In the genomic region with DNA sequence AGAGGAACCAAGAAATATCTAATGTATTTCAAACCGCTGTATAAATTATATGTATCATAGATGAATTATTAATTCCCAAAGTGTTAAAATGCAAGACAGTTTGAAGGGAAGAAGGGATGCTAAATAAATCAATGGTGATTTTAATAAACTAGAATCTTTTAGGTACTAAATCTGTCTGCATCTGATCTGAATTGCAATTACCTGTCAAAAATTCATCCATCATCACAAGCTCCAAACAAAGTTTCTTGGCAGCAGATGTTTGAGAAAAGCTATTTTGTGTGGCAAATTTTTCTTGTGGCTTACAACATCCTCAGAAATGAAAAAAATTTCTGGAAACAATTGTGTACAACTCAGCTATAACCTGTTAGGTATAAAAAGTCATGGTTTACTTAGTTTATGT, we compare ENCODE assay signal across 24 cellular contexts.
"Had no signal": no experiment of that assay in that cellular context is flagged by ENCODE, and none has a peak within 500 bp of the region (broad histone marks: within the 10 kb centered on the region; RNA-seq: fewer than 3 reads in every experiment).

No MANE protein-coding gene starts in this region.

- H3K27ac ChIP-seq: stomach, suprapubic skin, testis, thoracic aorta, thyroid gland, tibial artery, tibial nerve, transverse colon, upper lobe of left lung, upper lobe of right lung, uterus, vagina had no signal

- DNase-seq: stimulated activated CD4-positive, alpha-beta T cell treated with anti-CD3 and anti-CD28 coated beads, Interleukin-2, amount 100 ng/mL, for 48 hours; stimulated activated CD4-positive, alpha-beta T cell treated with anti-CD3 and anti-CD28 coated beads, Interleukin-4, amount 100 ng/mL, for 1 hour; stimulated activated CD4-positive, alpha-beta T cell treated with anti-CD3 and anti-CD28 coated beads, Interleukin-4, amount 100 ng/mL, for 24 hours; stimulated activated CD4-positive, alpha-beta T cell treated with anti-CD3 and anti-CD28 coated beads, Interleukin-4, amount 100 ng/mL, for 4 hours; stimulated activated CD8-positive, alpha-beta memory T cell treated with anti-CD3 and anti-CD28 coated beads, Interleukin-4, amount 100 ng/mL, for 48 hours; stimulated activated naive B cell treated with anti-CD40 and anti-IgM and Interleukin-4, amounts not matched to agents 10 μg/mL and 1 μg/mL and 100 μg/mL, for 72 hours; stimulated activated naive CD4-positive, alpha-beta T cell; stimulated activated naive CD4-positive, alpha-beta T cell treated with Interleukin-2 at 50 U/mL for 16 hours; stimulated activated naive CD8-positive, alpha-beta T cell treated with anti-CD3 and anti-CD28 coated beads, Interleukin-15, amount 100 ng/mL, for 72 hours; stimulated activated naive CD8-positive, alpha-beta T cell treated with anti-CD3 and anti-CD28 coated beads, Interleukin-15, Interleukin-2, amounts not matched to agents 100 U/mL and 50 U/mL, for 24 hours; stomach; substantia nigra; testis; thyroid gland; tibial artery; transverse colon; trophoblast cell; upper lobe of left lung; upper lobe of right lung; uterus had no signal

- H3K9me3 ChIP-seq: stomach, suprapubic skin, testis, thoracic aorta, thyroid gland, tibial artery, tibial nerve, transverse colon, upper lobe of left lung, upper lobe of right lung, uterus, vagina had no signal

- H3K27me3 ChIP-seq: stomach, suprapubic skin, testis, thyroid gland, tibial artery, tibial nerve, transverse colon, upper lobe of left lung, upper lobe of right lung, uterus, vagina had no signal

- H3K36me3 ChIP-seq: stomach, suprapubic skin, thoracic aorta, thyroid gland, tibial artery, tibial nerve, transverse colon, upper lobe of left lung, upper lobe of right lung, uterus, vagina had no signal

- H3K4me3 ChIP-seq: stomach, suprapubic skin, testis, thoracic aorta, thyroid gland, tibial artery, tibial nerve, transverse colon, upper lobe of left lung, upper lobe of right lung, uterus, vagina had no signal
